Comparison of ENCODE assay signal across 26 cellular contexts in genomic region chr9:125467341-125467740, GRCh38.
DNase-seq lines count a peak whose midpoint lies in the region; ATAC-seq and TF ChIP-seq lines count a peak whose summit lies in the region.
"Had no signal": no experiment of that assay in that cellular context is flagged by ENCODE, and none has a peak within 500 bp of the region (broad histone marks: within the 10 kb centered on the region; RNA-seq: fewer than 3 reads in every experiment).

No MANE protein-coding gene starts in this region.

- H3K4me3 ChIP-seq in cardiac muscle cell (no peak overlapping the region), right atrium auricular region (no peak overlapping the region), SJCRH30 (no peak overlapping the region), right cardiac atrium (ENCODE audit: low read length) (no peak overlapping the region), stomach (no peak overlapping the region), adrenal gland (no peak overlapping the region)
- H3K4me3 ChIP-seq: BLaER1 treated with 17β-estradiol and CSF1 and Interleukin-3, amounts not matched to agents 10 nM and 100 nM; GM12878; PC-9 had no signal

- DNase-seq in cardiac muscle cell (ENCODE audit: low read depth in 1 of 2, low spot score in 1 of 2): peak in 1 of 2 donors; percentile 42
- no peak for DNase-seq in right atrium auricular region (ENCODE audit: low spot score)
- DNase-seq in SJCRH30: no peak
- peak in 2 of 3 donors; percentile 19 to 52 for DNase-seq in right cardiac atrium
- DNase-seq in stomach: peak; percentile 39
- DNase-seq in NCI-H2227 (lab: John Stamatoyannopoulos, UW; ENCODE audit: unreplicated experiment): no peak
- no peak for DNase-seq in adrenal gland
- DNase-seq: 8988T; Caco-2; CD4-positive, alpha-beta memory T cell; DMS 273 treated with DMSO at 0.1 percent for 48 hours; DND-41; H7; KG1; NCI-H1092 treated with DMSO at 0.1 percent for 48 hours; NCI-H1436 treated with DMSO at 0.1 percent for 48 hours; NCI-H1930; NCI-H2227 treated with DMSO at 0.1 percent for 48 hours; NCI-H510A treated with DMSO at 0.1 percent for 48 hours; NCI-H748 treated with DMSO at 0.1 percent for 48 hours; PC-9; RPMI8226; SIG-M5 had no signal

- TF ChIP-seq CTCF in cardiac muscle cell (IDR thresholded peaks at IDR 0.05; ENCODE audit: low read depth, low read length): no peak
- no peak for TF ChIP-seq CTCF in right atrium auricular region (IDR thresholded peaks at IDR 0.05)
- no peak for TF ChIP-seq CTCF in stomach (IDR thresholded peaks at IDR 0.05)
- no peak for TF ChIP-seq CTCF in adrenal gland (IDR thresholded peaks at IDR 0.05)

- intact Hi-C loops in right cardiac atrium (cut with DNase I) (no loop called here), stomach (cut with DNase I; ENCODE audit: low total_unique reads) (no loop called here), adrenal gland (cut with DNase I) (no loop called here)

- 29% methylated on average over 6 of the region's 6 CpGs for WGBS in right cardiac atrium
- 21 to 57% (median 42%) methylated on average over 6 of the region's 6 CpGs for WGBS in stomach, 5 donors
- WGBS in adrenal gland, 4 donors: 75 to 90% (median 75%) methylated on average over 6 of the region's 6 CpGs

- no peaks in the 10 kb centered on the region for H3K9me3 ChIP-seq in cardiac muscle cell (ENCODE audit: low read depth)
- no peaks in the 10 kb centered on the region for H3K9me3 ChIP-seq in right atrium auricular region
- no peaks in the 10 kb centered on the region for H3K9me3 ChIP-seq in SJCRH30 (replicated peaks)
- no peaks in the 10 kb centered on the region for H3K9me3 ChIP-seq in right cardiac atrium (ENCODE audit: control insufficient read depth, low read length)
- no peaks in the 10 kb centered on the region for H3K9me3 ChIP-seq in stomach
- H3K9me3 ChIP-seq in adrenal gland (replicated peaks in 1 of 3): no peaks in the 10 kb centered on the region
- H3K9me3 ChIP-seq: BLaER1 treated with 17β-estradiol and CSF1 and Interleukin-3, amounts not matched to agents 10 nM and 100 nM; Caco-2 had no signal

- TF ChIP-seq POLR2A in stomach (IDR thresholded peaks at IDR 0.05) (no peak), adrenal gland (IDR thresholded peaks at IDR 0.05) (no peak)

- TF ChIP-seq EP300 in stomach (IDR thresholded peaks at IDR 0.05): no peak

- H3K36me3 ChIP-seq in cardiac muscle cell (no peaks in the 10 kb centered on the region), right atrium auricular region (no peaks in the 10 kb centered on the region), SJCRH30 (0 out of 2 replicates have a peak, but pooled peaks cover 3% of the 10 kb centered on the region), stomach (peaks cover 0 to 14% (median 3%) of the 10 kb centered on the region in 4 donors), adrenal gland (replicated peaks in 1 of 2) (no peaks in the 10 kb centered on the region)

- peaks cover 89% of the 10 kb centered on the region for H3K4me1 ChIP-seq in cardiac muscle cell (ENCODE audit: low read depth)
- H3K4me1 ChIP-seq in right atrium auricular region: peaks cover 0 to 19% of the 10 kb centered on the region in 2 donors
- H3K4me1 ChIP-seq in SJCRH30: peaks cover 19% of the 10 kb centered on the region; the same call in 1 of the 2 replicates
- H3K4me1 ChIP-seq in right cardiac atrium (ENCODE audit: control insufficient read depth, insufficient read depth, low read length): peaks cover 2% of the 10 kb centered on the region
- peaks cover 11 to 75% (median 34%) of the 10 kb centered on the region in 4 donors for H3K4me1 ChIP-seq in stomach
- H3K4me1 ChIP-seq in adrenal gland (replicated peaks in 1 of 2): peaks cover 4 to 13% of the 10 kb centered on the region in 2 donors
- H3K4me1 ChIP-seq: BLaER1 treated with 17β-estradiol and CSF1 and Interleukin-3, amounts not matched to agents 10 nM and 100 nM had no signal

- no peaks in the 10 kb centered on the region for H3K27me3 ChIP-seq in cardiac muscle cell
- H3K27me3 ChIP-seq in right atrium auricular region: no peaks in the 10 kb centered on the region
- no peaks in the 10 kb centered on the region for H3K27me3 ChIP-seq in SJCRH30
- no peaks in the 10 kb centered on the region for H3K27me3 ChIP-seq in right cardiac atrium (ENCODE audit: control insufficient read depth, insufficient read depth)
- H3K27me3 ChIP-seq in stomach: no peaks in the 10 kb centered on the region
- H3K27me3 ChIP-seq in adrenal gland: no peaks in the 10 kb centered on the region
- H3K27me3 ChIP-seq: BLaER1 treated with 17β-estradiol and CSF1 and Interleukin-3, amounts not matched to agents 10 nM and 100 nM had no signal

- ATAC-seq in right cardiac atrium: peak; percentile 34 to 52
- ATAC-seq: GM12878 had no signal

- peak overlapping the region; percentile 74 for H3K27ac ChIP-seq in cardiac muscle cell
- no peak overlapping the region for H3K27ac ChIP-seq in right atrium auricular region
- peak overlapping the region; percentile 43; the same call in 1 of the 2 replicates for H3K27ac ChIP-seq in SJCRH30
- H3K27ac ChIP-seq in right cardiac atrium (ENCODE audit: low read length): no peak overlapping the region
- H3K27ac ChIP-seq in stomach: peak overlapping the region in 2 of 5 donors; percentile 22 to 31
- no peak overlapping the region for H3K27ac ChIP-seq in adrenal gland
- H3K27ac ChIP-seq: BLaER1 treated with 17β-estradiol and CSF1 and Interleukin-3, amounts not matched to agents 10 nM and 100 nM; HL-60; PC-9 had no signal

Comparison
In these comparisons a context has a peak if more than half of its experiments do, and no peak if none do; other contexts are left out.
1. DNase-seq: peak in right cardiac atrium (2 of 3) and stomach (single experiment); none in right atrium auricular region (single experiment), SJCRH30 (0 of 2), NCI-H2227 (single experiment) and adrenal gland (0 of 7).
2. H3K27ac ChIP-seq: peak in cardiac muscle cell (single experiment) and SJCRH30 (single experiment); none in right atrium auricular region (0 of 2), right cardiac atrium (single experiment) and adrenal gland (0 of 5).